Comparison of ENCODE assay signal across 11 cellular contexts in genomic region chr2:84878896-84879594, GRCh38.
A peak's percentile ranks its signal among the peaks of the same experiment; 100 is the strongest.
DNase-seq lines count a peak whose midpoint lies in the region; ATAC-seq lines count a peak whose summit lies in the region.
"Had no signal": no experiment of that assay in that cellular context is flagged by ENCODE, and none has a peak within 500 bp of the region (broad histone marks: within the 10 kb centered on the region; RNA-seq: fewer than 3 reads in every experiment).

No MANE protein-coding gene starts in this region.

- no peaks in the 10 kb centered on the region for H3K27me3 Mint-ChIP-seq in stimulated activated memory B cell treated with anti-CD40 and anti-IgM and Interleukin-4, amounts not matched to agents 10 μg/mL and 1 μg/mL and 100 μg/mL, for 72 hours

- DNase-seq in activated CD8-positive, alpha-beta memory T cell treated with anti-CD3 and anti-CD28 coated beads for 24 hours = peak; percentile 59
- no peak for DNase-seq in activated CD8-positive, alpha-beta memory T cell treated with anti-CD3 and anti-CD28 coated beads, Interleukin-2, amount 50 U/mL, for 4 hours
- DNase-seq in activated CD8-positive, alpha-beta memory T cell treated with anti-CD3 and anti-CD28 coated beads, Interleukin-2, amount 50 U/mL, for 48 hours = peak; percentile 49
- DNase-seq in GM03348 (ENCODE audit: low spot score) (no peak), SW 1271 (lab: John Stamatoyannopoulos, UW) (no peak)
- DNase-seq: GDM1, KG1 had no signal

- H3K27ac Mint-ChIP-seq in stimulated activated memory B cell treated with anti-CD40 and anti-IgM and Interleukin-4, amounts not matched to agents 10 μg/mL and 1 μg/mL and 100 μg/mL, for 72 hours = peak overlapping the region; percentile 84

- peaks cover 42% of the 10 kb centered on the region for H3K4me1 Mint-ChIP-seq in stimulated activated memory B cell treated with anti-CD40 and anti-IgM and Interleukin-4, amounts not matched to agents 10 μg/mL and 1 μg/mL and 100 μg/mL, for 72 hours

- H3K36me3 Mint-ChIP-seq in stimulated activated memory B cell treated with anti-CD40 and anti-IgM and Interleukin-4, amounts not matched to agents 10 μg/mL and 1 μg/mL and 100 μg/mL, for 72 hours = no peaks in the 10 kb centered on the region

- H3K4me1 ChIP-seq in iPS-15b (ENCODE audit: control insufficient read depth, insufficient read depth, low read length) = no peaks in the 10 kb centered on the region

- no peaks in the 10 kb centered on the region for H3K9me3 ChIP-seq in iPS-15b (ENCODE audit: control insufficient read depth, insufficient read depth, low read length)
- H3K9me3 ChIP-seq: adrenal gland had no signal

- H3K27me3 ChIP-seq in iPS-15b (ENCODE audit: control insufficient read depth, insufficient read depth, low read length) = peaks cover 72% of the 10 kb centered on the region

- ATAC-seq in stimulated activated memory B cell treated with anti-CD40 and anti-IgM and Interleukin-4, amounts not matched to agents 10 μg/mL and 1 μg/mL and 100 μg/mL, for 72 hours = no peak
- no peak for ATAC-seq in GM18502 (IDR thresholded peaks at IDR 0.05; ENCODE audit: poor library complexity, unreplicated experiment)

- no peak overlapping the region for H3K9ac ChIP-seq in iPS-15b (ENCODE audit: low read depth, low read length)

- H3K4me3 ChIP-seq in iPS-15b (ENCODE audit: low read depth, low read length) = peak overlapping the region; percentile 83

- H3K36me3 ChIP-seq in iPS-15b (ENCODE audit: control insufficient read depth, insufficient read depth, low read length) = no peaks in the 10 kb centered on the region
- H3K36me3 ChIP-seq: adrenal gland had no signal

- H3K9me3 Mint-ChIP-seq in stimulated activated memory B cell treated with anti-CD40 and anti-IgM and Interleukin-4, amounts not matched to agents 10 μg/mL and 1 μg/mL and 100 μg/mL, for 72 hours = no peaks in the 10 kb centered on the region

- peak overlapping the region; percentile 73 for H3K4me3 Mint-ChIP-seq in stimulated activated memory B cell treated with anti-CD40 and anti-IgM and Interleukin-4, amounts not matched to agents 10 μg/mL and 1 μg/mL and 100 μg/mL, for 72 hours

Comparison
In these comparisons a context has a peak if more than half of its experiments do, and no peak if none do; other contexts are left out.
1. DNase-seq: peak in activated CD8-positive, alpha-beta memory T cell treated with anti-CD3 and anti-CD28 coated beads for 24 hours (single experiment) and activated CD8-positive, alpha-beta memory T cell treated with anti-CD3 and anti-CD28 coated beads, Interleukin-2, amount 50 U/mL, for 48 hours (single experiment); none in activated CD8-positive, alpha-beta memory T cell treated with anti-CD3 and anti-CD28 coated beads, Interleukin-2, amount 50 U/mL, for 4 hours (single experiment), GM03348 (single experiment) and SW 1271 (0 of 2).